ENCODE assay signal across 21 cellular contexts in the genomic region with DNA sequence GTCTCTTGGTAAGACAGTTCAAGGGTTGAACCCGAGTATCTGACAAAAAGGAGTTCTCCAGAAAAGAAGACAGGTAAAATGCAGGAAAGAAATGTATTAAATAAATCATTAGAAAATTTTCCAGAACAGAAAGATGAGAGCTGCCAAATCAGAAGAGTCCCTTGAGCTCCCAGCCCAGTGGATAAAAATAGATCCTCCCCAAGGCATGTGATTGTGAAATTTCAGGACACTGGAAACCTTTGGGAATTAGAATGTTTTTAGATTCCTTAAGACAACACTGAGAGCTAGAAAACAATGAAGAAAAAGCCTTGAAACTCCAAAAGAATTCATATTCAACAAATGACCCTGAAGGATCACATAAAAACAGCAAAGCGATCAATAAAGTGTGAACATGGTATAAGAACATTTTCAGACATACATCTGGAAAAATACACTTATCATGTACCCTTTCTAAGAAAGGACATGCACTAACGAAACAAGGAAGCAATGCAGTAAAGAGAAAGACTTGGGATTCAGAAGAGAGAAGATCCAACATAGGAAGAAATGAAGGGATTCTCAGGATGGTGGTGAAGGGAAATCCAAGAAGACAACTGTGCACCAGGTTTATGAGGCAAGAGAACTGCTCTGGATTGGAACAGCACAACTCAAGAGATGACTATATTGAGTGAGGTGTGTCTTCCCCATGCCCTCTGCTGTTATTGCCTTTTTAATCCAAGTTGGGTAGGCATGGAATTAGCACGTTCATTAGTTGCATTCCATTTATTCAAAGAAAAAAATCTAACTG.
DNase-seq lines count a peak whose midpoint lies in the region; TF ChIP-seq lines count a peak whose summit lies in the region.
"Had no signal": no experiment of that assay in that cellular context is flagged by ENCODE, and none has a peak within 500 bp of the region (broad histone marks: within the 10 kb centered on the region; RNA-seq: fewer than 3 reads in every experiment).

No MANE protein-coding gene starts in this region.

- H3K27me3 ChIP-seq in mesenchymal stem cell (ENCODE audit: control insufficient read depth in 1 of 2, insufficient read depth in 1 of 2, low read length in 2 of 2) (no peaks in the 10 kb centered on the region), uterus (no peaks in the 10 kb centered on the region)
- H3K27me3 ChIP-seq: MG63, neutrophil, Peyer's patch, stomach had no signal

- no peak overlapping the region for H2AK5ac ChIP-seq in mesenchymal stem cell (ENCODE audit: low read length, severe bottlenecking)

- H3K4me2 ChIP-seq in mesenchymal stem cell (ENCODE audit: low read length, poor library complexity, severe bottlenecking) = no peak overlapping the region

- DNase-seq in amniotic epithelial cell (ENCODE audit: low read depth) = peak; percentile 46
- peak; percentile 53 for DNase-seq in fibroblast of gingiva (ENCODE audit: low read depth)
- peak; percentile 58 for DNase-seq in mesenchymal stem cell
- DNase-seq in uterus = no peak
- DNase-seq in substantia nigra (lab: John Stamatoyannopoulos, UW) = no peak
- DNase-seq in HUDEP-2 (lab: John Stamatoyannopoulos, UW; ENCODE audit: unreplicated experiment in 76 of 76) = no peak
- DNase-seq in NCI-H69 (lab: John Stamatoyannopoulos, UW) = no peak
- DNase-seq: activated CD8-positive, alpha-beta memory T cell treated with anti-CD3 and anti-CD28 coated beads, Interleukin-2, amount 10 ng/mL, durations not matched to agents 7 days and 5 days; activated naive CD4-positive, alpha-beta T cell; cerebellar nuclear complex; erythroblast; MG63; NCI-H187 treated with DMSO at 0.1 percent for 48 hours; NCI-H526 treated with DMSO at 0.1 percent for 48 hours; Peyer's patch; stomach; SW 1271 had no signal

- no peak overlapping the region for H3K14ac ChIP-seq in mesenchymal stem cell (ENCODE audit: low read length in 2 of 2)

- H2BK12ac ChIP-seq in mesenchymal stem cell (ENCODE audit: low read length in 2 of 2) = no peak overlapping the region

- intact Hi-C loops in uterus (cut with DNase I; ENCODE audit: low total_unique reads) = no loop called here

- 97% methylated on average over 2 of the region's 4 CpGs for WGBS in mesenchymal stem cell

- TF ChIP-seq POLR2A in uterus (IDR thresholded peaks at IDR 0.05) = no peak

- no peak overlapping the region for H4K8ac ChIP-seq in mesenchymal stem cell (ENCODE audit: low read length)

- H3K9ac ChIP-seq in mesenchymal stem cell (ENCODE audit: low read length) = no peak overlapping the region

- H3K4me1 ChIP-seq in mesenchymal stem cell (ENCODE audit: control insufficient read depth, insufficient read depth, low read depth, low read length) (no peaks in the 10 kb centered on the region), uterus (peaks cover 8 to 35% of the 10 kb centered on the region in 2 donors)

- no peak overlapping the region for H2AFZ ChIP-seq in mesenchymal stem cell (ENCODE audit: low read depth, low read length)

- no peak overlapping the region for H3K4me3 ChIP-seq in mesenchymal stem cell (ENCODE audit: insufficient read depth in 1 of 2, low read depth in 1 of 2, low read length in 2 of 2)
- H3K4me3 ChIP-seq in uterus = no peak overlapping the region
- H3K4me3 ChIP-seq: GM12878, MG63, Peyer's patch, skin epidermis, stomach had no signal

- no peak overlapping the region for H2BK15ac ChIP-seq in mesenchymal stem cell (ENCODE audit: low read depth, poor library complexity, severe bottlenecking)

- H3K18ac ChIP-seq in mesenchymal stem cell (ENCODE audit: low read depth in 1 of 2, low read length in 2 of 2) = no peak overlapping the region

- TF ChIP-seq CTCF in uterus (IDR thresholded peaks at IDR 0.05) = no peak

- no peak overlapping the region for H2BK120ac ChIP-seq in mesenchymal stem cell (ENCODE audit: low read depth, low read length)

- no peak overlapping the region for H3K23ac ChIP-seq in mesenchymal stem cell (ENCODE audit: low read length in 2 of 2)

- H3K4ac ChIP-seq in mesenchymal stem cell (ENCODE audit: low read depth in 1 of 2, low read length in 2 of 2) = no peak overlapping the region

- H3K9me3 ChIP-seq in mesenchymal stem cell (ENCODE audit: control insufficient read depth, low read length) (no peaks in the 10 kb centered on the region), uterus (no peaks in the 10 kb centered on the region)
- H3K9me3 ChIP-seq: MG63, neutrophil, Peyer's patch, stomach had no signal

- H3K36me3 ChIP-seq in mesenchymal stem cell (ENCODE audit: control insufficient read depth in 1 of 2, insufficient read depth in 2 of 2, low read depth in 1 of 2, low read length in 2 of 2) (peaks cover 2 to 70% of the 10 kb centered on the region in 2 experiments), uterus (no peaks in the 10 kb centered on the region)

- H3K79me1 ChIP-seq in mesenchymal stem cell (replicated peaks; ENCODE audit: low read length, poor library complexity, severe bottlenecking) = peaks cover 5% of the 10 kb centered on the region

- no peak overlapping the region for H3K27ac ChIP-seq in mesenchymal stem cell (ENCODE audit: low read length, poor library complexity, severe bottlenecking)
- peak overlapping the region; percentile 82 to 85 for H3K27ac ChIP-seq in uterus
- H3K27ac ChIP-seq in substantia nigra (ENCODE audit: low read depth, low read length, poor library complexity, severe bottlenecking) = no peak overlapping the region
- H3K27ac ChIP-seq: neutrophil, VCaP had no signal

- no peak overlapping the region for H2BK5ac ChIP-seq in mesenchymal stem cell (ENCODE audit: low read depth, low read length, poor library complexity, severe bottlenecking)

- H4K91ac ChIP-seq in mesenchymal stem cell (ENCODE audit: low read length) = no peak overlapping the region

Comparison
In these comparisons a context has a peak if more than half of its experiments do, and no peak if none do; other contexts are left out.
1. DNase-seq: peak in amniotic epithelial cell (single experiment), fibroblast of gingiva (single experiment) and mesenchymal stem cell (single experiment); none in uterus (0 of 2), substantia nigra (0 of 49), HUDEP-2 (0 of 76) and NCI-H69 (single experiment).
2. H3K27ac ChIP-seq: peak in uterus (2 of 2); none in mesenchymal stem cell (single experiment) and substantia nigra (single experiment).